8 cellular contexts compared by ENCODE assay signal in the genomic region with DNA sequence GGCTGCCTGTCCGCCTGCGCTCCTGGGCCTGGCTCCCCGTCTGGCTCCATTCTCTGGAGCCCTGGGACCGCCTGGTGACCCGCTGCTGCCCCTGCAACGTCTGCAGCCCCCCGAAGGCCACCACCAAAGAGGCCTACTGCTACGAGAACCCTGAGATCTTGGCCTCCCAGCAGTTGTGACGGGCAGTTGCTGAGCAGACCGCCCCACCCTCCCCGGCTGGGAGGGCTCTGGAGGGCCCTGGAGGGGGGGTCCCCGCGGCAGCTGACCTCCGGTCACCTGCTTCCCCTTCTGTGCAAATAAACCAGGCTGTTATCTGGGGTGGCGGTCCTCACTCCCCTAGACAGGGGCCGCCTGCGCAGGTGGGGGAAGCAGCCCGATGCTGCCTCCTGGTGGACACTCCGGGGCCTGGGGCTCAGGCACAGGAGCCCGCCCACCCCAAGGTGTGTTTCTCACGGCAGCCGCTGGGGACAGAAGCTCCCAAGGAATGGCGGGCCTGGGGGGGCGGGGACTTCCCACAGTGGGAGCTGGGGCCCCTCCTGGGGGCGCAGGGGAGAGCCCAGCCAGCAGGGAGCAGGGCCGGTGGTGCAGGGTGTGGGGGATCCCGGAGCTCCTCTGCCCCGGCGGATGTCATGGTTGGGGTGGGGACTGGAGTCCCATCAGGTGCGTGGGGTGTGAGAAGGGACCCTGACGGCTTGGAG. TPM values are rescaled to one million over a fixed set of nuclear protein-coding genes. Genes with fewer than 3 reads are reported as not detected.
DNase-seq lines count a peak whose midpoint lies in the region; ATAC-seq, FAIRE-seq and TF ChIP-seq lines count a peak whose summit lies in the region.

No MANE protein-coding gene starts in this region.

- H3K79me2 ChIP-seq in hepatocyte: peaks cover 33% of the 10 kb centered on the region

- H3K9me3 ChIP-seq in ascending aorta: no peaks in the 10 kb centered on the region
- H3K9me3 ChIP-seq in hepatocyte (ENCODE audit: low read depth): no peaks in the 10 kb centered on the region
- no peaks in the 10 kb centered on the region for H3K9me3 ChIP-seq in gastrocnemius medialis

- peak overlapping the region; percentile 82 for H3K4me2 ChIP-seq in hepatocyte

- peak; percentile 94 to 99 (median 99) for TF ChIP-seq CTCF in ascending aorta (IDR thresholded peaks at IDR 0.05)
- peak; percentile 100 for TF ChIP-seq CTCF in hepatocyte (IDR thresholded peaks at IDR 0.05; ENCODE audit: poor library complexity)
- TF ChIP-seq CTCF in gastrocnemius medialis (IDR thresholded peaks at IDR 0.05 in 4 of 5, conservative IDR thresholded peaks at IDR 0.05 in 1 of 5): peak; percentile 98 to 100 (median 99)

- no peak overlapping the region for H3K27ac ChIP-seq in ascending aorta
- peak overlapping the region; percentile 57 for H3K27ac ChIP-seq in hepatocyte
- peak overlapping the region; percentile 63 to 79 (median 78) for H3K27ac ChIP-seq in gastrocnemius medialis

- 26% methylated on average over 23 of the region's 31 CpGs for WGBS in hepatocyte (ENCODE audit: low lambda C conversion rate, missing lambda C conversion rate)

- in situ Hi-C loops in gastrocnemius medialis (cut with MboI; ENCODE audit: low sequenced_read_pairs in 4 of 4): loop anchor here in 2 of 4 donors (10.0 kb wide), 1 partner anchor 122 kb away; the partner anchor contains the start of gene DPP7 (in 2 of the 2)

- no peaks in the 10 kb centered on the region for H3K36me3 ChIP-seq in ascending aorta
- no peaks in the 10 kb centered on the region for H3K36me3 ChIP-seq in hepatocyte (replicated peaks; ENCODE audit: insufficient read depth, low read depth)
- H3K36me3 ChIP-seq in gastrocnemius medialis: no peaks in the 10 kb centered on the region

- H2AFZ ChIP-seq in hepatocyte: no peak overlapping the region

- intact Hi-C loops in ascending aorta (cut with DNase I) (no loop called here), gastrocnemius medialis (cut with DNase I; ENCODE audit: low total_unique reads) (loop anchor here (2.0 to 10.0 kb wide), 2 partner anchors 26 to 452 kb away; no protein-coding TSS in a partner anchor)

- peak overlapping the region in 1 of 2 donors; percentile 32 for H3K4me3 ChIP-seq in ascending aorta
- no peak overlapping the region for H3K4me3 ChIP-seq in hepatocyte
- peak overlapping the region; percentile 34 to 50 (median 41) for H3K4me3 ChIP-seq in gastrocnemius medialis

- H3K27me3 ChIP-seq in ascending aorta (no peaks in the 10 kb centered on the region), hepatocyte (no peaks in the 10 kb centered on the region), gastrocnemius medialis (peaks cover 0 to 19% (median 0%) of the 10 kb centered on the region in 3 donors)

- H3K9me2 ChIP-seq in hepatocyte (replicated peaks; ENCODE audit: insufficient read depth): no peaks in the 10 kb centered on the region

- FAIRE-seq in GM19239 (lab: Jason Lieb, UNC): peak; percentile 64

- peaks cover 0 to 17% of the 10 kb centered on the region in 2 donors for H3K4me1 ChIP-seq in ascending aorta
- H3K4me1 ChIP-seq in hepatocyte (ENCODE audit: insufficient read depth): peaks cover 26% of the 10 kb centered on the region
- H3K4me1 ChIP-seq in gastrocnemius medialis: peaks cover 38 to 47% of the 10 kb centered on the region in 2 donors

- DNase-seq in AG08395 (ENCODE audit: low spot score) (peak; percentile 91), GM19239 (ENCODE audit: insufficient read length, low spot score) (peak; percentile 100), NCI-H2029 treated with DMSO at 0.1 percent for 48 hours (lab: John Stamatoyannopoulos, UW) (peak; percentile 52), T-helper 9 cell (peak; percentile 92), ascending aorta (ENCODE audit: low spot score in 2 of 2) (peak; percentile 29 to 90), hepatocyte (ENCODE audit: low spot score) (peak; percentile 96), gastrocnemius medialis (peak; percentile 76 to 85), GOT3 (lab: John Stamatoyannopoulos, UW) (no peak)

- ATAC-seq in gastrocnemius medialis: peak; percentile 17 to 27

- TF ChIP-seq POLR2A in gastrocnemius medialis (IDR thresholded peaks at IDR 0.05): no peak

- H4K20me1 ChIP-seq in hepatocyte (ENCODE audit: insufficient read depth, poor library complexity, severe bottlenecking): no peaks in the 10 kb centered on the region

RNA-seq across cellular contexts. Expression of gene TUBB4B, which starts 4.7 kb away (rescaled TPM):
- total RNA-seq in ascending aorta (403 TPM), hepatocyte (309 and 313 TPM in 2 replicates), gastrocnemius medialis (100 to 1,000 TPM; 222 to 495 (median 363) TPM)
- polyA plus RNA-seq in hepatocyte: 388 and 446 TPM in 2 replicates

RNA-seq across cellular contexts. Expression of gene SLC34A3, which starts 5.7 kb away (rescaled TPM):
- total RNA-seq in ascending aorta: not detected
- 1.8 and 2.7 TPM in 2 replicates for total RNA-seq in hepatocyte
- polyA plus RNA-seq in hepatocyte: 2.1 and 4.7 TPM in 2 replicates
- total RNA-seq in gastrocnemius medialis: not detected

RNA-seq across cellular contexts. Expression of gene RNF224, which starts 9.1 kb away (rescaled TPM):
- total RNA-seq in ascending aorta (not detected), hepatocyte (0.68 and 1.4 TPM in 2 replicates), gastrocnemius medialis (not detected)
- 0.88 and 1.1 TPM in 2 replicates for polyA plus RNA-seq in hepatocyte

RNA-seq across cellular contexts. Expression of gene CYSRT1, which starts 11.4 kb away (rescaled TPM):
- not detected for total RNA-seq in ascending aorta
- total RNA-seq in hepatocyte: 1.4 and 2.4 TPM in 2 replicates
- 2.1 and 4.3 TPM in 2 replicates for polyA plus RNA-seq in hepatocyte
- total RNA-seq in gastrocnemius medialis: under 1 TPM in 1 of 4 donors, not detected in 3; 0.42 TPM

RNA-seq across cellular contexts. Expression of gene RNF208, which starts 14.3 kb away (rescaled TPM):
- total RNA-seq in ascending aorta: 6.7 TPM
- total RNA-seq in hepatocyte: 1.6 and 2.3 TPM in 2 replicates
- 3.3 and 6.6 TPM in 2 replicates for polyA plus RNA-seq in hepatocyte
- total RNA-seq in gastrocnemius medialis: 1 to 10 TPM; 1.1 to 6.5 (median 1.5) TPM

Comparison
In these comparisons a context has a peak if more than half of its experiments do, and no peak if none do; other contexts are left out.
1. H3K27ac ChIP-seq: peak in hepatocyte (single experiment) and gastrocnemius medialis (4 of 4); none in ascending aorta (0 of 2).
2. Peak in every context shown above with its lines, with median percentiles within 50 percentile points of each other: CTCF ChIP-seq.